In genomic region chr22:23168381-23169031, GRCh38 we compare ENCODE assay signal across 25 cellular contexts. TPM values are rescaled to one million over a fixed set of nuclear protein-coding genes. Genes with fewer than 3 reads are reported as not detected.
A peak's percentile ranks its signal among the peaks of the same experiment; 100 is the strongest.
DNase-seq lines count a peak whose midpoint lies in the region; ATAC-seq, FAIRE-seq and TF ChIP-seq lines count a peak whose summit lies in the region.
"Had no signal": no experiment of that assay in that cellular context is flagged by ENCODE, and none has a peak within 500 bp of the region (broad histone marks: within the 10 kb centered on the region; RNA-seq: fewer than 3 reads in every experiment).

No MANE protein-coding gene starts in this region.

- TF ChIP-seq CTCF in K562 (IDR thresholded peaks at IDR 0.05 in 2 of 3, conservative IDR thresholded peaks at IDR 0.05 in 1 of 3; ENCODE audit: insufficient read depth in 2 of 3, low read depth in 1 of 3, low read length in 3 of 3) (no peak), endodermal cell (conservative IDR thresholded peaks at IDR 0.05) (no peak)

- no peaks in the 10 kb centered on the region for H3K36me3 ChIP-seq in K562 (ENCODE audit: control insufficient read depth, insufficient read depth, low read length)
- H3K36me3 ChIP-seq in endodermal cell (ENCODE audit: control insufficient read depth, insufficient read depth, low read length) = no peaks in the 10 kb centered on the region
- H3K36me3 ChIP-seq: BLaER1 had no signal

- H3K27me3 ChIP-seq in K562 (ENCODE audit: control insufficient read depth in 2 of 2, insufficient read depth in 2 of 2, low read length in 2 of 2) (peaks cover 51 to 60% of the 10 kb centered on the region in 2 experiments), endodermal cell (ENCODE audit: control insufficient read depth, insufficient read depth, low read length, poor library complexity, severe bottlenecking) (no peaks in the 10 kb centered on the region)
- H3K27me3 ChIP-seq: BLaER1 had no signal

- no peak overlapping the region for H3K4me3 Mint-ChIP-seq in endodermal cell
- H3K4me3 Mint-ChIP-seq: CD4-positive, alpha-beta T cell had no signal

- TF ChIP-seq RAD21 in K562 (CRISPR knock-in tag; conservative IDR thresholded peaks at IDR 0.05 in 1 of 2, IDR thresholded peaks at IDR 0.05 in 1 of 2) = no peak

- no peak overlapping the region for H3K27ac Mint-ChIP-seq in endodermal cell
- H3K27ac Mint-ChIP-seq: CD4-positive, alpha-beta T cell had no signal

- no peak for TF ChIP-seq EP300 in K562 (IDR thresholded peaks at IDR 0.05; ENCODE audit: low read length)

- BruUV-seq in K562 (replicated peaks; lab: Mats Ljungman, UMichigan) = no TSS peak

- no peak for TF ChIP-seq POLR2A in K562 (conservative IDR thresholded peaks at IDR 0.05)

- no peaks in the 10 kb centered on the region for H3K36me3 Mint-ChIP-seq in endodermal cell (ENCODE audit: low read depth)

- H3K4me3 ChIP-seq in K562 (no peak overlapping the region), endodermal cell (ENCODE audit: low read length) (no peak overlapping the region)
- H3K4me3 ChIP-seq: BLaER1 had no signal

- no peaks in the 10 kb centered on the region; a peak in 2 of 5 replicates for H3K4me1 ChIP-seq in K562 (replicated peaks in 1 of 2; ENCODE audit: control insufficient read depth in 2 of 2, insufficient read depth in 2 of 2, low read length in 2 of 2)
- H3K4me1 ChIP-seq in endodermal cell (ENCODE audit: control insufficient read depth, insufficient read depth, low read length) = no peaks in the 10 kb centered on the region

- POLR2A ChIA-PET in K562 (lab: Yijun Ruan, JAX) = interaction anchor here (0.6 to 86.5 kb wide), 9 partner anchors 18 to 1351 kb away, joined by 3 to 3476 read pairs (median 5); partner anchors contain the start of genes BCR and RAB36

- in situ Hi-C loops in K562 (cut with MboI) = loop anchor here (25.0 kb wide), 1 partner anchor 419 kb away; the partner anchor contains the start of gene IGLL1

- H3K9me3 ChIP-seq in K562 (replicated peaks; ENCODE audit: control insufficient read depth, insufficient read depth, low read depth, low read length) (no peaks in the 10 kb centered on the region), endodermal cell (ENCODE audit: control insufficient read depth, low read length) (no peaks in the 10 kb centered on the region)
- H3K9me3 ChIP-seq: BLaER1 had no signal

- peaks cover 29% of the 10 kb centered on the region for H3K9me1 ChIP-seq in K562 (ENCODE audit: control insufficient read depth, insufficient read depth, low read length)

- H3K9ac ChIP-seq in K562 (ENCODE audit: insufficient read depth in 1 of 2, low read depth in 2 of 2, low read length in 2 of 2) (peak overlapping the region in 1 of 2 experiments; percentile 16; a peak in 2 of 4 replicates), endodermal cell (ENCODE audit: extremely low read depth, low read length, poor library complexity, severe bottlenecking) (no peak overlapping the region)
- H3K9ac ChIP-seq: BLaER1 had no signal

- H3K4me2 ChIP-seq in K562 (ENCODE audit: insufficient read depth, low read length) = no peak overlapping the region

- peaks cover under 1% of the 10 kb centered on the region for H3K9me3 Mint-ChIP-seq in endodermal cell
- H3K9me3 Mint-ChIP-seq: CD4-positive, alpha-beta T cell had no signal

- H3K79me2 ChIP-seq in K562 (ENCODE audit: control insufficient read depth, insufficient read depth, low read length) = no peaks in the 10 kb centered on the region

- H3K4me1 Mint-ChIP-seq in endodermal cell = no peaks in the 10 kb centered on the region

- intact Hi-C loops in K562 (cut with micrococcal nuclease) = no loop called here

- ATAC-seq in K562 (no peak), GM19455 (IDR thresholded peaks at IDR 0.05; ENCODE audit: unreplicated experiment) (no peak)
- ATAC-seq: HCT116, PC-3 had no signal

- peaks cover 52% of the 10 kb centered on the region for H4K20me1 ChIP-seq in K562 (replicated peaks; ENCODE audit: control insufficient read depth, insufficient read depth, low read length)
- H4K20me1 ChIP-seq: BLaER1 had no signal

- WGBS in K562 (ENCODE audit: insufficient coverage, low coverage, missing lambda C conversion rate) = 3% methylated on average over 9 of the region's 9 CpGs
- 92 to 93% methylated on average over 4 to 9 of the region's 9 CpGs for WGBS in endodermal cell (ENCODE audit: insufficient coverage in 1 of 2, insufficient read length in 1 of 2), 2 experiments

- no peak overlapping the region for H3K27ac ChIP-seq in K562 (ENCODE audit: extremely low read depth, low read depth, low read length)
- peak overlapping the region; percentile 53 for H3K27ac ChIP-seq in endodermal cell (ENCODE audit: low read depth, low read length)
- H3K27ac ChIP-seq: 22Rv1, BLaER1 had no signal

- H2AFZ ChIP-seq in K562 (ENCODE audit: low read depth, low read length) = no peak overlapping the region

- FAIRE-seq in K562 (lab: Jason Lieb, UNC) = no peak
- FAIRE-seq: GM12891, HTR-8/SVneo had no signal

- DNase-seq in NCI-H82 (lab: John Stamatoyannopoulos, UW) (peak; percentile 39), NCI-H82 treated with DMSO at 0.1 percent for 48 hours (lab: John Stamatoyannopoulos, UW; ENCODE audit: unreplicated experiment) (no peak), K562 (ENCODE audit: extremely low read depth in 1 of 4, low spot score in 3 of 4) (peak in 1 of 4 experiments; percentile 53), endodermal cell (no peak), retina (peak; percentile 67), NOMO-1 treated with dmso at 0.1 percent for 144 hours (lab: John Stamatoyannopoulos, UW; ENCODE audit: unreplicated experiment) (no peak), NCI-H2107 (lab: John Stamatoyannopoulos, UW) (no peak)
- DNase-seq: ACHN; CD4-positive, alpha-beta T cell; COR-L47; DND-41; GOT3; NCI-H1105 treated with DMSO at 0.1 percent for 48 hours; NCI-H187; NCI-H226; NCI-H510A treated with DMSO at 0.1 percent for 48 hours; PC-3; RPMI8226; SHP77 had no signal

- H3K27me3 Mint-ChIP-seq in endodermal cell (ENCODE audit: insufficient read depth) = no peaks in the 10 kb centered on the region
- H3K27me3 Mint-ChIP-seq: CD4-positive, alpha-beta T cell had no signal

- CTCF ChIA-PET in K562 (lab: Yijun Ruan, JAX; ENCODE audit: low intra/inter-chr PET ratio) = interaction anchor here (0.6 to 1.6 kb wide), 2 partner anchors 10 to 154 kb away, joined by 3 to 5 read pairs; no protein-coding TSS in a partner anchor

RNA-seq across cellular contexts. Expression of gene BCR, which starts 11.8 kb away (rescaled TPM):
- total RNA-seq in K562 (2011; cell fraction: chromatin; rRNA removed; ENCODE audit: low replicate concordance) = 234 and 446 TPM in 2 replicates
- total RNA-seq in K562 (2011; cell fraction: nucleolus; rRNA removed) = 279 and 314 TPM in 2 replicates
- 196 and 222 TPM in 2 replicates for total RNA-seq in K562 (2011; cell fraction: nucleoplasm; rRNA removed)
- total RNA-seq in K562 (2014; rRNA removed) (81.7 and 100 TPM in 2 replicates), K562 (2014; rRNA removed; fragmentation: Illumina TruSeq; extraction: Trizol) (27.5 and 45.6 TPM in 2 replicates), K562 (2015; rRNA removed; fragmentation: Illumina TruSeq; extraction: Trizol) (65.7 and 68.4 TPM in 2 replicates), K562 (2021) (144 and 150 TPM in 2 replicates), endodermal cell (100 to 1,000 TPM; 102 to 172 TPM)
- polyA plus RNA-seq in K562 (2011; rRNA removed) (20.9 and 36.8 TPM in 2 replicates), K562 (2014; fragmentation: Illumina TruSeq; extraction: Trizol) (45.8 and 60.4 TPM in 2 replicates), K562 (2014; fragmentation: Nextera tagmentation; extraction: Ambion mirVana) (under 1 TPM; 0.41 to 0.70 TPM), K562 (2014; rRNA removed) (34.9 and 36.1 TPM in 2 replicates)
- 26.4 and 31.1 TPM in 2 replicates for polyA plus RNA-seq in K562 (2011; cell fraction: cytosol; rRNA removed)
- polyA plus RNA-seq in K562 (2011; cell fraction: nucleus; rRNA removed) = 57.9 and 76.9 TPM in 2 replicates
- polyA plus RNA-seq in K562 (2012) = 73.9 and 75.3 TPM in 2 replicates
- polyA minus RNA-seq in K562 (2011; rRNA and poly(A)+ RNA removed) = 113 and 124 TPM in 2 replicates
- polyA minus RNA-seq in K562 (2011; cell fraction: cytosol; rRNA and poly(A)+ RNA removed) = 132 and 181 TPM in 2 replicates
- polyA minus RNA-seq in K562 (2011; cell fraction: nucleus; rRNA and poly(A)+ RNA removed) = 138 and 300 TPM in 2 replicates
- 52.0 TPM for polyA plus RNA-seq in endodermal cell (2013, experiment 1 of 2)
- polyA plus RNA-seq in endodermal cell (2013, experiment 2 of 2) = 54.4 TPM

RNA-seq across cellular contexts. Expression of gene RAB36, which starts 23.2 kb away (rescaled TPM):
- total RNA-seq in K562 (2011; cell fraction: chromatin; rRNA removed; ENCODE audit: low replicate concordance) = not detected in 2 replicates
- not detected in 2 replicates for total RNA-seq in K562 (2011; cell fraction: nucleolus; rRNA removed)
- total RNA-seq in K562 (2011; cell fraction: nucleoplasm; rRNA removed) = not detected in 2 replicates
- total RNA-seq in K562 (2014; rRNA removed) = 0.04 and 0.50 TPM in 2 replicates
- total RNA-seq in K562 (2014; rRNA removed; fragmentation: Illumina TruSeq; extraction: Trizol) = not detected in 2 replicates
- not detected in 2 replicates for total RNA-seq in K562 (2015; rRNA removed; fragmentation: Illumina TruSeq; extraction: Trizol)
- total RNA-seq in K562 (2021) = 0.09 TPM in 1 of 2 replicates, not detected in the other
- 0.01 and 0.04 TPM in 2 replicates for polyA plus RNA-seq in K562 (2011; rRNA removed)
- polyA plus RNA-seq in K562 (2011; cell fraction: cytosol; rRNA removed) = 0.58 TPM in 1 of 2 replicates, not detected in the other
- 0.06 TPM in 1 of 2 replicates, not detected in the other for polyA plus RNA-seq in K562 (2011; cell fraction: nucleus; rRNA removed)
- 0.08 and 0.18 TPM in 2 replicates for polyA plus RNA-seq in K562 (2012)
- polyA plus RNA-seq in K562 (2014; fragmentation: Illumina TruSeq; extraction: Trizol) = not detected in 2 replicates
- polyA plus RNA-seq in K562 (2014; fragmentation: Nextera tagmentation; extraction: Ambion mirVana) = under 1 TPM; 0.04 to 0.08 TPM
- polyA plus RNA-seq in K562 (2014; rRNA removed) = 0.08 TPM in 1 of 2 replicates, not detected in the other
- polyA minus RNA-seq in K562 (2011; rRNA and poly(A)+ RNA removed) = 0.42 TPM in 1 of 2 replicates, not detected in the other
- polyA minus RNA-seq in K562 (2011; cell fraction: cytosol; rRNA and poly(A)+ RNA removed) = not detected in 2 replicates
- polyA minus RNA-seq in K562 (2011; cell fraction: nucleus; rRNA and poly(A)+ RNA removed) = 0.11 and 0.40 TPM in 2 replicates
- total RNA-seq in endodermal cell = 1 to 10 TPM; 2.6 to 3.3 TPM
- polyA plus RNA-seq in endodermal cell (2013, experiment 1 of 2) = 6.8 TPM
- polyA plus RNA-seq in endodermal cell (2013, experiment 2 of 2) = 6.4 TPM

RNA-seq across cellular contexts. Expression of gene RSPH14, which starts 26.7 kb away (rescaled TPM):
- total RNA-seq in K562 (2011; cell fraction: chromatin; rRNA removed; ENCODE audit: low replicate concordance) = not detected in 2 replicates
- total RNA-seq in K562 (2011; cell fraction: nucleolus; rRNA removed) = not detected in 2 replicates
- not detected in 2 replicates for total RNA-seq in K562 (2011; cell fraction: nucleoplasm; rRNA removed)
- total RNA-seq in K562 (2014; rRNA removed) (not detected in 2 replicates), K562 (2014; rRNA removed; fragmentation: Illumina TruSeq; extraction: Trizol) (not detected in 2 replicates), K562 (2015; rRNA removed; fragmentation: Illumina TruSeq; extraction: Trizol) (not detected in 2 replicates), K562 (2021) (not detected in 2 replicates), endodermal cell (1 to 10 TPM in 1 of 2 donors, under 1 TPM in 1; 0.35 to 2.3 TPM)
- polyA plus RNA-seq in K562 (2011; rRNA removed) (0.24 TPM in 1 of 2 replicates, not detected in the other), K562 (2014; fragmentation: Illumina TruSeq; extraction: Trizol) (not detected in 2 replicates), K562 (2014; fragmentation: Nextera tagmentation; extraction: Ambion mirVana) (under 1 TPM in 1 of 2 experiments, not detected in 1; 0.35 TPM), K562 (2014; rRNA removed) (not detected in 2 replicates)
- polyA plus RNA-seq in K562 (2011; cell fraction: cytosol; rRNA removed) = not detected in 2 replicates
- 0.27 TPM in 1 of 2 replicates, not detected in the other for polyA plus RNA-seq in K562 (2011; cell fraction: nucleus; rRNA removed)
- not detected in 2 replicates for polyA plus RNA-seq in K562 (2012)
- polyA minus RNA-seq in K562 (2011; rRNA and poly(A)+ RNA removed) = not detected in 2 replicates
- not detected in 2 replicates for polyA minus RNA-seq in K562 (2011; cell fraction: cytosol; rRNA and poly(A)+ RNA removed)
- not detected in 2 replicates for polyA minus RNA-seq in K562 (2011; cell fraction: nucleus; rRNA and poly(A)+ RNA removed)
- polyA plus RNA-seq in endodermal cell (2013, experiment 1 of 2) = 1.4 TPM
- 1.5 TPM for polyA plus RNA-seq in endodermal cell (2013, experiment 2 of 2)

Comparison
In these comparisons a context has a peak if more than half of its experiments do, and no peak if none do; other contexts are left out.
1. DNase-seq: peak in NCI-H82 (single experiment) and retina (single experiment); none in NCI-H82 treated with DMSO at 0.1 percent for 48 hours (single experiment), endodermal cell (single experiment), NOMO-1 treated with dmso at 0.1 percent for 144 hours (single experiment) and NCI-H2107 (single experiment).